ENCODE assay signal across 9 cellular contexts in genomic region chr3:129441782-129442181, GRCh38. TPM values are rescaled to one million over a fixed set of nuclear protein-coding genes. Genes with fewer than 3 reads are reported as not detected.
DNase-seq lines count a peak whose midpoint lies in the region; ATAC-seq and TF ChIP-seq lines count a peak whose summit lies in the region.
"Had no signal": no experiment of that assay in that cellular context is flagged by ENCODE, and none has a peak within 500 bp of the region (broad histone marks: within the 10 kb centered on the region; RNA-seq: fewer than 3 reads in every experiment).

No MANE protein-coding gene starts in this region.

- H3K9me2 ChIP-seq in MM.1S (replicated peaks; ENCODE audit: insufficient read depth, low read length) = no peaks in the 10 kb centered on the region

- H3K27me3 ChIP-seq in MM.1S (replicated peaks; ENCODE audit: insufficient read depth, low read length) (no peaks in the 10 kb centered on the region), mammary epithelial cell (ENCODE audit: insufficient read depth, low read length) (no peaks in the 10 kb centered on the region)

- H3F3A ChIP-seq in MM.1S (ENCODE audit: insufficient read depth, low read length) = peaks cover 21% of the 10 kb centered on the region

- WGBS in mammary epithelial cell (ENCODE audit: low coverage, missing lambda C conversion rate) = 39% methylated on average over 4 of the region's 4 CpGs

- H3K27ac ChIP-seq in C4-2B = peak overlapping the region; percentile 91; the same call in 1 of the 2 replicates
- no peak overlapping the region for H3K27ac ChIP-seq in MM.1S (ENCODE audit: low read length)
- H3K27ac ChIP-seq in mammary epithelial cell (ENCODE audit: insufficient read depth, low read depth, low read length) = no peak overlapping the region

- no peaks in the 10 kb centered on the region for H4K20me1 ChIP-seq in MM.1S (ENCODE audit: insufficient read depth, low read length)
- H4K20me1 ChIP-seq in mammary epithelial cell (ENCODE audit: insufficient read depth, low read length) = no peaks in the 10 kb centered on the region

- H3K79me2 ChIP-seq in MM.1S (ENCODE audit: low read length) = peaks cover 49% of the 10 kb centered on the region
- peaks cover 45% of the 10 kb centered on the region for H3K79me2 ChIP-seq in mammary epithelial cell (ENCODE audit: insufficient read depth, low read length)

- TF ChIP-seq CTCF in C4-2B (conservative IDR thresholded peaks at IDR 0.05) (no peak), MM.1S (IDR thresholded peaks at IDR 0.05; ENCODE audit: low read length) (no peak), mammary epithelial cell (conservative IDR thresholded peaks at IDR 0.05 in 1 of 2, IDR thresholded peaks at IDR 0.05 in 1 of 2; ENCODE audit: extremely low read depth in 1 of 2, insufficient read depth in 1 of 2, low read depth in 1 of 2, low read length in 2 of 2) (no peak)

- in situ Hi-C loops in mammary epithelial cell (cut with MboI; ENCODE audit: low sequenced_read_pairs in 2 of 2) = no loop called here

- no peak overlapping the region; the same call in 1 of the 2 replicates for H3K4me3 ChIP-seq in MM.1S (ENCODE audit: low read length)
- no peak overlapping the region for H3K4me3 ChIP-seq in mammary epithelial cell (replicated peaks in 1 of 3; ENCODE audit: insufficient read depth in 1 of 3, low read depth in 2 of 3, low read length in 3 of 3)

- H3K4me2 ChIP-seq in MM.1S (ENCODE audit: low read depth, low read length) = peak overlapping the region; percentile 89; the same call in 1 of the 2 replicates
- peak overlapping the region; percentile 90 for H3K4me2 ChIP-seq in mammary epithelial cell (ENCODE audit: insufficient read depth, low read depth, low read length)

- DNase-seq in MM.1S (no peak), mammary epithelial cell (no peak), middle frontal gyrus (ENCODE audit: extremely low spot score, low spot score) (peak; percentile 29), cortex of kidney (lab: John Stamatoyannopoulos, UW) (no peak)
- DNase-seq in stimulated activated CD4-positive, alpha-beta T cell treated with anti-CD3 and anti-CD28 coated beads, Interleukin-4, amount 100 ng/mL, for 1 hour = no peak

- H2AFZ ChIP-seq in MM.1S (ENCODE audit: low read length) = no peak overlapping the region
- peak overlapping the region; percentile 37 for H2AFZ ChIP-seq in mammary epithelial cell (ENCODE audit: low read depth, low read length)

- peaks cover 8% of the 10 kb centered on the region; the same call in 1 of the 2 replicates for H3K36me3 ChIP-seq in MM.1S (replicated peaks; ENCODE audit: insufficient read depth, low read length)
- peaks cover 7% of the 10 kb centered on the region for H3K36me3 ChIP-seq in mammary epithelial cell (ENCODE audit: insufficient read depth, low read length)

- H3K9ac ChIP-seq in MM.1S (ENCODE audit: low read length) (no peak overlapping the region; the same call in 1 of the 2 replicates), mammary epithelial cell (ENCODE audit: insufficient read depth, low read length) (peak overlapping the region; percentile 28)

- BruUV-seq in mammary epithelial cell (replicated peaks; lab: Mats Ljungman, UMichigan) = no TSS peak

- CTCF ChIA-PET in mammary epithelial cell (lab: Charles Lee; ENCODE audit: low non-redundant PET) = interaction anchor here (0.6 kb wide), 1 partner anchor 353 kb away, joined by 6 read pairs; no protein-coding TSS in a partner anchor

- dilution Hi-C loops in mammary epithelial cell (cut with HindIII; ENCODE audit: low sequenced_read_pairs) = loop anchor here (5.0 kb wide), 1 partner anchor 56 kb away; no protein-coding TSS in a partner anchor

- intact Hi-C loops in mammary epithelial cell (cut with micrococcal nuclease) = loop anchor here (2.0 kb wide), 2 partner anchors 43 to 451 kb away; partner anchors contain the start of gene TMCC1

- H3K9me3 ChIP-seq in MM.1S (replicated peaks; ENCODE audit: insufficient read depth, low read length) (no peaks in the 10 kb centered on the region), mammary epithelial cell (replicated peaks; ENCODE audit: insufficient read depth, low read length) (no peaks in the 10 kb centered on the region)

- H3K4me1 ChIP-seq in MM.1S (ENCODE audit: low read length) (peaks cover 22% of the 10 kb centered on the region), mammary epithelial cell (ENCODE audit: insufficient read depth, low read length) (peaks cover 20% of the 10 kb centered on the region)

- ATAC-seq in HG02870 (IDR thresholded peaks at IDR 0.05; ENCODE audit: unreplicated experiment) = no peak
- ATAC-seq in HG03045 (IDR thresholded peaks at IDR 0.05; ENCODE audit: unreplicated experiment) = no peak

RNA-seq across cellular contexts. Expression of gene IFT122, which starts 1.8 kb away (rescaled TPM):
- total RNA-seq in mammary epithelial cell = 10 to 100 TPM; 14.7 to 17.2 TPM
- 11.9 TPM for polyA plus RNA-seq in mammary epithelial cell
- 71.8 TPM for polyA minus RNA-seq in mammary epithelial cell

RNA-seq across cellular contexts. Expression of gene MBD4, which starts 2.0 kb away (rescaled TPM):
- 10 to 100 TPM; 35.0 to 35.8 TPM for total RNA-seq in mammary epithelial cell
- 20.6 TPM for polyA plus RNA-seq in mammary epithelial cell
- 35.2 TPM for polyA minus RNA-seq in mammary epithelial cell

RNA-seq across cellular contexts. Expression of gene EFCAB12, which starts 13.3 kb away (rescaled TPM):
- total RNA-seq in mammary epithelial cell = under 1 TPM; under 0.01 to 0.99 TPM
- 0.23 TPM for polyA plus RNA-seq in mammary epithelial cell
- not detected for polyA minus RNA-seq in mammary epithelial cell
- total RNA-seq: HT1080 had no signal
